Comparison of ENCODE assay signal across 16 cellular contexts in genomic region chr13:94933230-94933751, GRCh38.
A peak's percentile ranks its signal among the peaks of the same experiment; 100 is the strongest.
DNase-seq lines count a peak whose midpoint lies in the region; ATAC-seq, FAIRE-seq and TF ChIP-seq lines count a peak whose summit lies in the region.
"Had no signal": no experiment of that assay in that cellular context is flagged by ENCODE, and none has a peak within 500 bp of the region (broad histone marks: within the 10 kb centered on the region; RNA-seq: fewer than 3 reads in every experiment).

No MANE protein-coding gene starts in this region.

- TF ChIP-seq POLR2A in HepG2 (IDR thresholded peaks at IDR 0.05; ENCODE audit: insufficient read depth in 1 of 2, low read depth in 2 of 2, low read length in 2 of 2), result no peak
- TF ChIP-seq POLR2A in right lobe of liver (IDR thresholded peaks at IDR 0.05), result no peak

- H3K4ac ChIP-seq in neuronal stem cell (ENCODE audit: low read length), result no peak overlapping the region

- H2BK15ac ChIP-seq in neuronal stem cell (ENCODE audit: low read length), result no peak overlapping the region

- H3K4me2 ChIP-seq in HepG2 (ENCODE audit: low read depth, low read length) (no peak overlapping the region), neuronal stem cell (ENCODE audit: insufficient read depth, low read length, poor library complexity, severe bottlenecking) (no peak overlapping the region)

- H3K27ac ChIP-seq in HepG2 (ENCODE audit: extremely low read length, insufficient read depth, low read length) (no peak overlapping the region), right lobe of liver (no peak overlapping the region), WERI-Rb-1 (no peak overlapping the region), neuronal stem cell (replicated peaks; ENCODE audit: low read length) (no peak overlapping the region)

- peaks cover 17% of the 10 kb centered on the region for H3K9me3 ChIP-seq in HepG2 (ENCODE audit: low read length)
- no peaks in the 10 kb centered on the region for H3K9me3 ChIP-seq in right lobe of liver
- peaks cover 13% of the 10 kb centered on the region for H3K9me3 ChIP-seq in WERI-Rb-1 (ENCODE audit: severe bottlenecking)
- peaks cover 7 to 12% of the 10 kb centered on the region in 2 donors for H3K9me3 ChIP-seq in neuronal stem cell (replicated peaks in 1 of 2; ENCODE audit: control insufficient read depth in 2 of 2, insufficient read depth in 1 of 2, low read depth in 1 of 2, low read length in 2 of 2)

- CTCF ChIA-PET in HepG2 (lab: Yijun Ruan, JAX; ENCODE audit: low intra/inter-chr PET ratio, low total read pairs) (no interaction called here), T-cell (lab: Charles Lee) (no interaction called here)

- FAIRE-seq in HepG2 (lab: Jason Lieb, UNC), result no peak
- FAIRE-seq: A204.1, GM12878, GM19239 had no signal

- no peak overlapping the region for H2BK120ac ChIP-seq in neuronal stem cell (ENCODE audit: low read depth, low read length)

- H3K36me3 Mint-ChIP-seq in T-cell, result no peaks in the 10 kb centered on the region

- no peak for ATAC-seq in HepG2
- no peak for ATAC-seq in right lobe of liver
- no peak for ATAC-seq in GM21786 (IDR thresholded peaks at IDR 0.05; ENCODE audit: unreplicated experiment)
- ATAC-seq in T-cell (replicated peaks in 1 of 4), result no peak
- ATAC-seq in SK-N-SH treated with all-trans-retinoic acid at 6 μM for 48 hours, result no peak
- ATAC-seq: GM12878 had no signal

- no peak overlapping the region for H3K14ac ChIP-seq in neuronal stem cell (ENCODE audit: low read length)

- H3K9ac ChIP-seq in HepG2 (ENCODE audit: insufficient read depth, low read depth, low read length) (no peak overlapping the region), neuronal stem cell (ENCODE audit: low read depth, low read length, poor library complexity) (no peak overlapping the region)

- H4K8ac ChIP-seq in neuronal stem cell (ENCODE audit: low read depth, low read length), result no peak overlapping the region

- no peak overlapping the region for H3K4me3 Mint-ChIP-seq in T-cell
- H3K4me3 Mint-ChIP-seq: B cell; CD4-positive, alpha-beta T cell had no signal

- no peaks in the 10 kb centered on the region for H4K20me1 ChIP-seq in HepG2 (ENCODE audit: insufficient read depth, low read length)

- H3K79me1 ChIP-seq in neuronal stem cell (ENCODE audit: low read depth, low read length), result peaks cover 1% of the 10 kb centered on the region

- H3K36me3 ChIP-seq in HepG2 (replicated peaks in 1 of 2; ENCODE audit: control insufficient read depth in 1 of 2, insufficient read depth in 2 of 2, low read length in 2 of 2) (no peaks in the 10 kb centered on the region), right lobe of liver (no peaks in the 10 kb centered on the region), WERI-Rb-1 (no peaks in the 10 kb centered on the region), neuronal stem cell (replicated peaks in 1 of 2; ENCODE audit: control insufficient read depth in 2 of 2, insufficient read depth in 2 of 2, low read length in 2 of 2) (peaks cover 0 to 2% of the 10 kb centered on the region in 2 donors)

- peaks cover 0 to 19% of the 10 kb centered on the region in 2 donors for H3K27me3 Mint-ChIP-seq in T-cell
- H3K27me3 Mint-ChIP-seq: B cell had no signal

- H3K27me3 ChIP-seq in HepG2 (ENCODE audit: control insufficient read depth in 1 of 2, insufficient read depth in 2 of 2, low read length in 2 of 2) (no peaks in the 10 kb centered on the region; a peak in 1 of 5 replicates), right lobe of liver (no peaks in the 10 kb centered on the region), WERI-Rb-1 (ENCODE audit: insufficient read depth, low read depth, severe bottlenecking) (no peaks in the 10 kb centered on the region), neuronal stem cell (ENCODE audit: control insufficient read depth in 3 of 3, insufficient read depth in 3 of 3, low read depth in 1 of 3, low read length in 3 of 3) (no peaks in the 10 kb centered on the region)

- intact Hi-C loops in HepG2 (cut with micrococcal nuclease; ENCODE audit: unreplicated experiment) (no loop called here), right lobe of liver (cut with DNase I) (no loop called here)

- H2BK5ac ChIP-seq in neuronal stem cell (ENCODE audit: low read length), result no peak overlapping the region

- TF ChIP-seq RAD21 in HepG2 (CRISPR knock-in tag; IDR thresholded peaks at IDR 0.05), result no peak

- H3K4me1 ChIP-seq in HepG2 (ENCODE audit: insufficient read depth, low read length), result no peaks in the 10 kb centered on the region
- no peaks in the 10 kb centered on the region for H3K4me1 ChIP-seq in right lobe of liver
- H3K4me1 ChIP-seq in neuronal stem cell (ENCODE audit: control insufficient read depth in 2 of 2, insufficient read depth in 1 of 2, low read depth in 1 of 2, low read length in 2 of 2), result peaks cover 4 to 8% of the 10 kb centered on the region in 2 donors

- no peak overlapping the region for H3K27ac Mint-ChIP-seq in T-cell
- H3K27ac Mint-ChIP-seq: B cell; CD4-positive, alpha-beta T cell had no signal

- H2AK5ac ChIP-seq in neuronal stem cell (ENCODE audit: low read depth, low read length), result no peak overlapping the region

- TF ChIP-seq CTCF in HepG2 (CRISPR knock-in tag; IDR thresholded peaks at IDR 0.05) (no peak), right lobe of liver (IDR thresholded peaks at IDR 0.05) (no peak), WERI-Rb-1 (IDR thresholded peaks at IDR 0.05; ENCODE audit: low read depth, low read length) (no peak), epithelial cell of esophagus (IDR thresholded peaks at IDR 0.05; ENCODE audit: insufficient read depth, low read depth, low read length, missing control alignments) (no peak)

- no peak overlapping the region for H3K23ac ChIP-seq in neuronal stem cell (ENCODE audit: low read depth, low read length, poor library complexity)

- H2AFZ ChIP-seq in HepG2 (ENCODE audit: low read length) (no peak overlapping the region), neuronal stem cell (ENCODE audit: low read length) (peak overlapping the region; percentile 19)

- TF ChIP-seq EP300 in HepG2 (IDR thresholded peaks at IDR 0.05; ENCODE audit: low read depth in 2 of 2, low read length in 2 of 2) (no peak), HepG2 (CRISPR knock-in tag; IDR thresholded peaks at IDR 0.05; ENCODE audit: borderline replicate concordance) (no peak)

- BruUV-seq in HepG2 (replicated peaks; lab: Mats Ljungman, UMichigan), result no TSS peak

- POLR2A ChIA-PET in HepG2 (lab: Yijun Ruan, JAX) (no interaction called here), T-cell (lab: Charles Lee) (no interaction called here)

- no peak overlapping the region for H3K18ac ChIP-seq in neuronal stem cell (ENCODE audit: low read length)

- H2BK12ac ChIP-seq in neuronal stem cell (ENCODE audit: low read length), result no peak overlapping the region

- DNase-seq in HepG2 (ENCODE audit: low spot score), result no peak
- no peak for DNase-seq in right lobe of liver
- DNase-seq in WERI-Rb-1, result peak; percentile 57
- peak; percentile 25 for DNase-seq in epithelial cell of esophagus (ENCODE audit: low read depth)
- no peak for DNase-seq in neuronal stem cell (ENCODE audit: low spot score)
- DNase-seq in T-cell, result no peak
- DNase-seq: C1 segment of cervical spinal cord; CD4-positive, alpha-beta T cell; DMS79; H7 had no signal

- H4K91ac ChIP-seq in neuronal stem cell (ENCODE audit: low read depth, low read length, poor library complexity), result no peak overlapping the region

- no peaks in the 10 kb centered on the region for H3K79me2 ChIP-seq in HepG2 (ENCODE audit: insufficient read depth, low read length)

- no peaks in the 10 kb centered on the region for H3K4me1 Mint-ChIP-seq in T-cell
- H3K4me1 Mint-ChIP-seq: B cell had no signal

- H3K9me3 Mint-ChIP-seq in T-cell, result peaks cover 0 to 8% (median 4%) of the 10 kb centered on the region in 3 donors

- WGBS in HepG2 (ENCODE audit: low lambda C conversion rate), result 0% methylated on average over 4 of the region's 4 CpGs
- WGBS in right lobe of liver (ENCODE audit: insufficient coverage, low coverage, low lambda C conversion rate, missing lambda C conversion rate), result 73% methylated on average over 3 of the region's 4 CpGs
- WGBS in neuronal stem cell (ENCODE audit: extremely low coverage in 2 of 2, insufficient read length in 2 of 2, insufficient replicate concordance in 1 of 2), 2 donors, result no CpG with 5 or more reads among the region's 4 CpGs

- in situ Hi-C loops in HepG2 (cut with HindIII; ENCODE audit: extremely low pct_ligation_motif_present, low pct_unique_long_range_greater_than_20kb), result no loop called here

- H3K4me3 ChIP-seq in HepG2 (replicated peaks in 1 of 3; ENCODE audit: insufficient read depth in 1 of 3, low read depth in 2 of 3, low read length in 3 of 3), result no peak overlapping the region
- no peak overlapping the region for H3K4me3 ChIP-seq in right lobe of liver
- H3K4me3 ChIP-seq in WERI-Rb-1 (ENCODE audit: low read depth, low read length), result no peak overlapping the region
- no peak overlapping the region for H3K4me3 ChIP-seq in epithelial cell of esophagus (ENCODE audit: low read length)
- no peak overlapping the region for H3K4me3 ChIP-seq in neuronal stem cell (ENCODE audit: low read length in 2 of 2)
- H3K4me3 ChIP-seq: GM12878 had no signal

TF ChIP-seq in HepG2, 621 proteins besides CTCF, POLR2A, EP300 and RAD21 (continues in another document):
- peak; percentile 91; the same call in 1 of the 2 replicates for TF ChIP-seq ZFP1 (CRISPR knock-in tag; IDR thresholded peaks at IDR 0.05)
- TF ChIP-seq, protein P1, sequence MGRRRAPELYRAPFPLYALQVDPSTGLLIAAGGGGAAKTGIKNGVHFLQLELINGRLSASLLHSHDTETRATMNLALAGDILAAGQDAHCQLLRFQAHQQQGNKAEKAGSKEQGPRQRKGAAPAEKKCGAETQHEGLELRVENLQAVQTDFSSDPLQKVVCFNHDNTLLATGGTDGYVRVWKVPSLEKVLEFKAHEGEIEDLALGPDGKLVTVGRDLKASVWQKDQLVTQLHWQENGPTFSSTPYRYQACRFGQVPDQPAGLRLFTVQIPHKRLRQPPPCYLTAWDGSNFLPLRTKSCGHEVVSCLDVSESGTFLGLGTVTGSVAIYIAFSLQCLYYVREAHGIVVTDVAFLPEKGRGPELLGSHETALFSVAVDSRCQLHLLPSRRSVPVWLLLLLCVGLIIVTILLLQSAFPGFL (CRISPR knock-in tag; IDR thresholded peaks at IDR 0.05), result no peak

TF ChIP-seq in SK-N-SH treated with all-trans-retinoic acid at 6 μM for 48 hours, 23 proteins besides CTCF, POLR2A, EP300 and RAD21 (continues in another document):
- no peak for TF ChIP-seq ISL1 (CRISPR knock-in tag; IDR thresholded peaks at IDR 0.05)
- TF ChIP-seq CREB5 (CRISPR knock-in tag; IDR thresholded peaks at IDR 0.05; ENCODE audit: low read depth), result no peak
- no peak for TF ChIP-seq CSDC2 (CRISPR knock-in tag; IDR thresholded peaks at IDR 0.05)
- TF ChIP-seq ESRRG (CRISPR knock-in tag; IDR thresholded peaks at IDR 0.05), result no peak

Comparison
In these comparisons a context has a peak if more than half of its experiments do, and no peak if none do; other contexts are left out.
1. DNase-seq: peak in WERI-Rb-1 (single experiment) and epithelial cell of esophagus (single experiment); none in HepG2 (single experiment), right lobe of liver (0 of 3), neuronal stem cell (single experiment) and T-cell (0 of 34).